Comparison of ENCODE assay signal across 1 cellular context in the genomic region with DNA sequence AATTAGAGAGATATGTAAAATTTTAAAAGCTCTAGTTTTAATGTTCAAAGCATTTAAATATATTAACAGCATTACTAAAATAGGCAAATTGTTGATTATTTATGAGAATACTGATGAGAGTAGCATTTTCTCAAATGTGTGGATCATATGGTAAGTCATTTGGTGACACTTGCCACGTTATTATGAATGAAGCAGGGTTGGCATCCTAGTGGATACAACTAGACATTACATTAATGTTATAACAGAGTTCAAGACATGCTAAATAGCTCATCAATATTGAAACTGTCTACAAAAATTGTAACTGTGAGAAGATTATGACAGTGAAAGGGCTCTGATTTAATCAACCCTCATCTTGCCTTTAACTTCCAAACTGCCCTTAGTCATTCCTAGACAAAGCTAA.
TF ChIP-seq lines count a peak whose summit lies in the region.

No MANE protein-coding gene starts in this region.

TF ChIP-seq in SK-N-SH treated with all-trans-retinoic acid at 6 μM for 48 hours, 23 proteins besides CTCF, POLR2A, EP300 and RAD21 (continued from another document):
- TF ChIP-seq TSHZ2 (CRISPR knock-in tag; IDR thresholded peaks at IDR 0.05) (no peak), TOX (CRISPR knock-in tag; IDR thresholded peaks at IDR 0.05; ENCODE audit: borderline replicate concordance) (no peak), CSDC2 (CRISPR knock-in tag; IDR thresholded peaks at IDR 0.05) (no peak), BACH2 (CRISPR knock-in tag; IDR thresholded peaks at IDR 0.05; ENCODE audit: borderline replicate concordance) (no peak), ISL1 (CRISPR knock-in tag; IDR thresholded peaks at IDR 0.05) (no peak), ZNF70 (CRISPR knock-in tag; IDR thresholded peaks at IDR 0.05) (no peak), ZFP3 (CRISPR knock-in tag; IDR thresholded peaks at IDR 0.05) (no peak), ESRRG (CRISPR knock-in tag; IDR thresholded peaks at IDR 0.05) (no peak), PATZ1 (CRISPR knock-in tag; IDR thresholded peaks at IDR 0.05; ENCODE audit: borderline replicate concordance) (no peak), ZNF8 (CRISPR knock-in tag; IDR thresholded peaks at IDR 0.05) (no peak), ZC3H10 (CRISPR knock-in tag; IDR thresholded peaks at IDR 0.05) (no peak), OSR1 (CRISPR knock-in tag; IDR thresholded peaks at IDR 0.05) (no peak), GLIS3 (CRISPR knock-in tag; IDR thresholded peaks at IDR 0.05) (no peak)
